ENCODE assay signal across 14 cellular contexts in genomic region chr5:72134226-72134625, GRCh38. TPM values are rescaled to one million over a fixed set of nuclear protein-coding genes. Genes with fewer than 3 reads are reported as not detected.
A peak's percentile ranks its signal among the peaks of the same experiment; 100 is the strongest.
DNase-seq lines count a peak whose midpoint lies in the region; ATAC-seq and TF ChIP-seq lines count a peak whose summit lies in the region.
"Had no signal": no experiment of that assay in that cellular context is flagged by ENCODE, and none has a peak within 500 bp of the region (broad histone marks: within the 10 kb centered on the region; RNA-seq: fewer than 3 reads in every experiment).

No MANE protein-coding gene starts in this region.

- H2AFZ ChIP-seq in mammary epithelial cell (ENCODE audit: low read depth, low read length): no peak overlapping the region

- H3K4me1 ChIP-seq in SJSA1 (replicated peaks) (peaks cover 75% of the 10 kb centered on the region), skeletal muscle satellite cell (ENCODE audit: control insufficient read depth, insufficient read depth, low read length) (peaks cover 87% of the 10 kb centered on the region), mammary epithelial cell (ENCODE audit: insufficient read depth, low read length) (peaks cover 42% of the 10 kb centered on the region)

- ATAC-seq in HG02973 (IDR thresholded peaks at IDR 0.05; ENCODE audit: unreplicated experiment): no peak

- H3K27ac ChIP-seq in SJSA1 (peak overlapping the region; percentile 46), mammary epithelial cell (ENCODE audit: insufficient read depth, low read depth, low read length) (no peak overlapping the region)

- peak overlapping the region; percentile 66 for H3K4me2 ChIP-seq in skeletal muscle satellite cell (ENCODE audit: low read length)
- no peak overlapping the region for H3K4me2 ChIP-seq in mammary epithelial cell (ENCODE audit: insufficient read depth, low read depth, low read length)

- WGBS in mammary epithelial cell (ENCODE audit: low coverage, missing lambda C conversion rate): 88% methylated on average over 4 of the region's 4 CpGs

- no peaks in the 10 kb centered on the region for H3K27me3 ChIP-seq in SJSA1 (replicated peaks)
- no peaks in the 10 kb centered on the region for H3K27me3 ChIP-seq in skeletal muscle satellite cell (ENCODE audit: control insufficient read depth, insufficient read depth, low read length)
- H3K27me3 ChIP-seq in mammary epithelial cell (ENCODE audit: insufficient read depth, low read length): no peaks in the 10 kb centered on the region

- H3K36me3 ChIP-seq in SJSA1 (peaks cover 53% of the 10 kb centered on the region), skeletal muscle satellite cell (ENCODE audit: insufficient read depth, low read length) (peaks cover 7% of the 10 kb centered on the region), mammary epithelial cell (ENCODE audit: insufficient read depth, low read length) (no peaks in the 10 kb centered on the region)

- H3K9ac ChIP-seq in skeletal muscle satellite cell (ENCODE audit: low read depth, low read length) (peak overlapping the region; percentile 65), mammary epithelial cell (ENCODE audit: insufficient read depth, low read length) (no peak overlapping the region)

- H3K9me3 ChIP-seq in SJSA1 (replicated peaks) (no peaks in the 10 kb centered on the region), skeletal muscle satellite cell (replicated peaks; ENCODE audit: low read length) (no peaks in the 10 kb centered on the region), mammary epithelial cell (replicated peaks; ENCODE audit: insufficient read depth, low read length) (no peaks in the 10 kb centered on the region)

- no peaks in the 10 kb centered on the region for H4K20me1 ChIP-seq in mammary epithelial cell (ENCODE audit: insufficient read depth, low read length)

- intact Hi-C loops in head of caudate nucleus (cut with DNase I): no loop called here
- intact Hi-C loops in mammary epithelial cell (cut with micrococcal nuclease): loop anchor here (10.0 kb wide), 1 partner anchor 349 kb away; no protein-coding TSS in a partner anchor

- in situ Hi-C loops in mammary epithelial cell (cut with MboI; ENCODE audit: low sequenced_read_pairs in 2 of 2): loop anchor here (10.0 to 25.0 kb wide), 2 partner anchors 128 to 131 kb away; no protein-coding TSS in a partner anchor

- no TSS peak for BruUV-seq in mammary epithelial cell (replicated peaks; lab: Mats Ljungman, UMichigan)

- peak; percentile 41 for DNase-seq in NCI-H2029 (lab: John Stamatoyannopoulos, UW)
- no peak for DNase-seq in NCI-H2029 treated with DMSO at 0.1 percent for 48 hours (lab: John Stamatoyannopoulos, UW)
- no peak for DNase-seq in SJSA1 (ENCODE audit: low read depth in 1 of 2, low spot score in 2 of 2)
- peak; percentile 46 for DNase-seq in fibroblast of peridontal ligament (ENCODE audit: extremely low read depth)
- DNase-seq in head of caudate nucleus: no peak
- no peak for DNase-seq in mammary epithelial cell
- DNase-seq: activated CD8-positive, alpha-beta memory T cell treated with anti-CD3 and anti-CD28 coated beads for 24 hours; activated naive CD8-positive, alpha-beta T cell treated with anti-CD3 and anti-CD28 coated beads for 36 hours; Calu3; NCI-H1930; T1000; trophoblast cell had no signal

- H3K79me2 ChIP-seq in mammary epithelial cell (ENCODE audit: insufficient read depth, low read length): no peaks in the 10 kb centered on the region

- dilution Hi-C loops in mammary epithelial cell (cut with HindIII; ENCODE audit: low sequenced_read_pairs): no loop called here

- TF ChIP-seq CTCF in mammary epithelial cell (conservative IDR thresholded peaks at IDR 0.05 in 1 of 2, IDR thresholded peaks at IDR 0.05 in 1 of 2; ENCODE audit: extremely low read depth in 1 of 2, insufficient read depth in 1 of 2, low read depth in 1 of 2, low read length in 2 of 2): no peak

- H3K4me3 ChIP-seq in SJSA1: no peak overlapping the region
- H3K4me3 ChIP-seq in skeletal muscle satellite cell (ENCODE audit: low read length): peak overlapping the region; percentile 31
- no peak overlapping the region for H3K4me3 ChIP-seq in mammary epithelial cell (replicated peaks in 1 of 3; ENCODE audit: insufficient read depth in 1 of 3, low read depth in 2 of 3, low read length in 3 of 3)

- CTCF ChIA-PET in mammary epithelial cell (lab: Charles Lee; ENCODE audit: low non-redundant PET): no interaction called here

RNA-seq across cellular contexts. Expression of gene MAP1B, which starts 27.0 kb away (rescaled TPM):
- total RNA-seq in SJSA1 (2014; rRNA removed; shearing (Covaris generic)): 93.8 and 195 TPM in 2 replicates
- 197 and 223 TPM in 2 replicates for total RNA-seq in skeletal muscle satellite cell (2012; rRNA removed)
- 100 to 1,000 TPM in 1 of 2 donors, 10 to 100 TPM in 1; 30.8 to 103 TPM for total RNA-seq in mammary epithelial cell
- polyA plus RNA-seq in mammary epithelial cell: 4.0 TPM
- polyA minus RNA-seq in mammary epithelial cell: 23.7 TPM

Comparison
In these comparisons a context has a peak if more than half of its experiments do, and no peak if none do; other contexts are left out.
1. DNase-seq: peak in NCI-H2029 (single experiment) and fibroblast of peridontal ligament (single experiment); none in NCI-H2029 treated with DMSO at 0.1 percent for 48 hours (single experiment), SJSA1 (0 of 2), head of caudate nucleus (0 of 42) and mammary epithelial cell (single experiment).